ENCODE assay signal across 16 cellular contexts in genomic region chr5:176803943-176804498, GRCh38. TPM values are rescaled to one million over a fixed set of nuclear protein-coding genes. Genes with fewer than 3 reads are reported as not detected.
A peak's percentile ranks its signal among the peaks of the same experiment; 100 is the strongest.
DNase-seq lines count a peak whose midpoint lies in the region; FAIRE-seq and TF ChIP-seq lines count a peak whose summit lies in the region.
"Had no signal": no experiment of that assay in that cellular context is flagged by ENCODE, and none has a peak within 500 bp of the region (broad histone marks: within the 10 kb centered on the region; RNA-seq: fewer than 3 reads in every experiment).

No MANE protein-coding gene starts in this region.

- peaks cover 23% of the 10 kb centered on the region for H3K27me3 ChIP-seq in astrocyte (ENCODE audit: insufficient read depth, low read length)

- no peak for TF ChIP-seq CTCF in astrocyte (IDR thresholded peaks at IDR 0.05; ENCODE audit: insufficient read depth, low read depth, low read length)

- H4K20me1 ChIP-seq in astrocyte (ENCODE audit: insufficient read depth, low read length): no peaks in the 10 kb centered on the region

- H2AFZ ChIP-seq in astrocyte (ENCODE audit: low read depth, low read length): no peak overlapping the region

- H3K4me3 ChIP-seq in astrocyte (ENCODE audit: insufficient read depth, low read depth, low read length): no peak overlapping the region

- no peak overlapping the region for H3K27ac ChIP-seq in astrocyte (ENCODE audit: low read depth, low read length)
- H3K27ac ChIP-seq: neutrophil had no signal

- no peak overlapping the region for H3K4me2 ChIP-seq in astrocyte (ENCODE audit: low read length)

- H3K9me3 Mint-ChIP-seq in astrocyte (ENCODE audit: unreplicated experiment): peaks cover 3% of the 10 kb centered on the region
- H3K9me3 Mint-ChIP-seq: activated naive CD8-positive, alpha-beta T cell treated with anti-CD3 and anti-CD28 coated beads, Interleukin-2, amount 10 ng/mL, durations not matched to agents 7 days and 5 days; stimulated activated naive CD8-positive, alpha-beta T cell treated with anti-CD3 and anti-CD28 coated beads, Interleukin-15, Interleukin-2, amounts not matched to agents 100 ng/mL and 50 ng/mL, for 24 hours had no signal

- no peaks in the 10 kb centered on the region for H3K79me2 ChIP-seq in astrocyte (ENCODE audit: insufficient read depth, low read length)

- H3K4me3 Mint-ChIP-seq in astrocyte (ENCODE audit: unreplicated experiment): no peak overlapping the region
- H3K4me3 Mint-ChIP-seq: activated naive CD8-positive, alpha-beta T cell treated with anti-CD3 and anti-CD28 coated beads, Interleukin-2, amount 10 ng/mL, durations not matched to agents 7 days and 5 days; CD8-positive, alpha-beta memory T cell; stimulated activated naive CD8-positive, alpha-beta T cell treated with anti-CD3 and anti-CD28 coated beads, Interleukin-15, Interleukin-2, amounts not matched to agents 100 ng/mL and 50 ng/mL, for 24 hours had no signal

- H3K4me1 ChIP-seq in astrocyte (ENCODE audit: insufficient read depth, low read length): no peaks in the 10 kb centered on the region

- H3K36me3 ChIP-seq in astrocyte (ENCODE audit: insufficient read depth, low read length): no peaks in the 10 kb centered on the region
- H3K36me3 ChIP-seq: neutrophil had no signal

- DNase-seq in EH (ENCODE audit: low read depth): peak; percentile 43
- peak; percentile 10 to 40 for DNase-seq in Kasumi-1 (lab: John Stamatoyannopoulos, UW)
- DNase-seq in astrocyte (ENCODE audit: low read depth): peak; percentile 18
- peak; percentile 77 for DNase-seq in iPS-NIHi7 (ENCODE audit: extremely low spot score)
- DNase-seq in RCC 7860 (ENCODE audit: low spot score): no peak
- DNase-seq in COR-L47 (lab: John Stamatoyannopoulos, UW): no peak
- no peak for DNase-seq in activated gamma-delta T cell treated with Interleukin-2 at 50 U/mL for 16 hours
- DNase-seq in NAMALWA (ENCODE audit: low spot score): no peak
- DNase-seq: activated naive CD8-positive, alpha-beta T cell treated with anti-CD3 and anti-CD28 coated beads, Interleukin-2, amount 10 ng/mL, durations not matched to agents 7 days and 5 days; CD8-positive, alpha-beta memory T cell; kidney; NCI-H2029; SHP77 had no signal

- H3K36me3 Mint-ChIP-seq in astrocyte (ENCODE audit: low read depth, unreplicated experiment): no peaks in the 10 kb centered on the region
- H3K36me3 Mint-ChIP-seq: activated naive CD8-positive, alpha-beta T cell treated with anti-CD3 and anti-CD28 coated beads, Interleukin-2, amount 10 ng/mL, durations not matched to agents 7 days and 5 days had no signal

- peaks cover 59% of the 10 kb centered on the region for H3K27me3 Mint-ChIP-seq in astrocyte (ENCODE audit: low read depth, unreplicated experiment)

- H3K4me1 Mint-ChIP-seq in astrocyte (ENCODE audit: low read depth, unreplicated experiment): no peaks in the 10 kb centered on the region
- H3K4me1 Mint-ChIP-seq: activated naive CD8-positive, alpha-beta T cell treated with anti-CD3 and anti-CD28 coated beads, Interleukin-2, amount 10 ng/mL, durations not matched to agents 7 days and 5 days had no signal

- no peak overlapping the region for H3K9ac ChIP-seq in astrocyte (ENCODE audit: low read length)

- no peak overlapping the region for H3K27ac Mint-ChIP-seq in astrocyte (ENCODE audit: unreplicated experiment)
- H3K27ac Mint-ChIP-seq: activated naive CD8-positive, alpha-beta T cell treated with anti-CD3 and anti-CD28 coated beads, Interleukin-2, amount 10 ng/mL, durations not matched to agents 7 days and 5 days; CD8-positive, alpha-beta memory T cell; stimulated activated naive CD8-positive, alpha-beta T cell treated with anti-CD3 and anti-CD28 coated beads, Interleukin-15, Interleukin-2, amounts not matched to agents 100 ng/mL and 50 ng/mL, for 24 hours had no signal

- H3K9me3 ChIP-seq in astrocyte (ENCODE audit: insufficient read depth, low read depth, low read length): no peaks in the 10 kb centered on the region
- H3K9me3 ChIP-seq: neutrophil had no signal

- FAIRE-seq in astrocyte (lab: Jason Lieb, UNC) (no peak), RCC 7860 (lab: Jason Lieb, UNC) (no peak)
- FAIRE-seq: GM12892, kidney had no signal

RNA-seq across cellular contexts. Expression of gene UNC5A, which starts 6.3 kb away (rescaled TPM):
- total RNA-seq in astrocyte: 0.67 and 0.70 TPM in 2 replicates
- total RNA-seq: activated naive CD8-positive, alpha-beta T cell treated with anti-CD3 and anti-CD28 coated beads, Interleukin-2, amount 10 ng/mL, durations not matched to agents 7 days and 5 days; CD8-positive, alpha-beta memory T cell had no signal

Comparison
In these comparisons a context has a peak if more than half of its experiments do, and no peak if none do; other contexts are left out.
1. DNase-seq: peak in EH (single experiment), Kasumi-1 (2 of 2), astrocyte (single experiment) and iPS-NIHi7 (single experiment); none in RCC 7860 (single experiment), COR-L47 (single experiment), activated gamma-delta T cell treated with Interleukin-2 at 50 U/mL for 16 hours (single experiment) and NAMALWA (single experiment).